21 cellular contexts compared by ENCODE assay signal in the genomic region with DNA sequence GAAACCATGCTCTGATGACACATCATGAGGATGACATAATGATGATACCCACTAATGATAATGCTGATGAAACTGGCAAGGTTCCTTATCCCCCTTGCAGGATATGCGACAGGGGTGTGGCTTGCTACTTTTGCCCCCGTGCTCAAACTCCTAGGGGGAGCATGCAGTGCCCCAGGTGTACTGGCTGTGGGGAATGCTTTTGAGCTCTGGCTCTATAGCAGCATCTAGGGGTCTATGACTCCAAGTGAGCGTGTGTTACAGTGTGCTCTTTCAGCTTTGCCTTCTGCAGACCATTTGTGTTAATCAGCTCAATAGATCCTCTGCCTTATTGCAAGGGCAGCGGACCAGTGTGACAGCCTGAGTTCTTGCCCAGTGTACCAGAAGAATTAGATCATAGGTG.
A peak's percentile ranks its signal among the peaks of the same experiment; 100 is the strongest.
DNase-seq lines count a peak whose midpoint lies in the region; ATAC-seq, FAIRE-seq and TF ChIP-seq lines count a peak whose summit lies in the region.
"Had no signal": no experiment of that assay in that cellular context is flagged by ENCODE, and none has a peak within 500 bp of the region (broad histone marks: within the 10 kb centered on the region; RNA-seq: fewer than 3 reads in every experiment).

No MANE protein-coding gene starts in this region.

- peak; percentile 26 for DNase-seq in GM23338 (ENCODE audit: low spot score)
- peak; percentile 8 for DNase-seq in RKO (ENCODE audit: low spot score)
- peak; percentile 9 for DNase-seq in iPS DF 19.7 (ENCODE audit: low read depth, low spot score)
- DNase-seq in neuronal stem cell (ENCODE audit: low spot score), result no peak
- DNase-seq in NCI-H1436 treated with DMSO at 0.1 percent for 48 hours (lab: John Stamatoyannopoulos, UW), result no peak
- no peak for DNase-seq in urothelium cell line (ENCODE audit: low spot score)
- DNase-seq: CD4-positive, CD25-positive, alpha-beta regulatory T cell; DMS153; HCEC 1CT; KBM-7; MV-4-11; NCI-H1105; NCI-H146; NCI-H1930; NCI-H2107; NCI-H446 treated with DMSO at 0.1 percent for 48 hours; NCI-H526 had no signal

- H3K27ac ChIP-seq in GM23338 (ENCODE audit: low read depth) (no peak overlapping the region), neuronal stem cell (replicated peaks; ENCODE audit: low read length) (no peak overlapping the region)
- H3K27ac ChIP-seq: BLaER1 had no signal

- H3K27me3 Mint-ChIP-seq in GM23338 (ENCODE audit: insufficient read depth, low read depth, poor library complexity), result peaks cover 7% of the 10 kb centered on the region
- H3K27me3 Mint-ChIP-seq: CD4-positive, CD25-positive, alpha-beta regulatory T cell had no signal

- H3K27ac Mint-ChIP-seq in GM23338, result no peak overlapping the region
- H3K27ac Mint-ChIP-seq: CD4-positive, CD25-positive, alpha-beta regulatory T cell had no signal

- peaks cover 9% of the 10 kb centered on the region; the same call in 1 of the 2 replicates for H3K9me2 ChIP-seq in GM23338 (ENCODE audit: insufficient read depth)

- H3K9ac ChIP-seq in neuronal stem cell (ENCODE audit: low read depth, low read length, poor library complexity), result no peak overlapping the region
- H3K9ac ChIP-seq: BLaER1 had no signal

- H3K9me3 Mint-ChIP-seq in GM23338, result peaks cover 17% of the 10 kb centered on the region

- peak; percentile 13 to 32; a peak in 2 of 4 replicates for TF ChIP-seq CTCF in GM23338 (conservative IDR thresholded peaks at IDR 0.05; ENCODE audit: low read depth in 2 of 2)

- no peaks in the 10 kb centered on the region for H3F3A ChIP-seq in GM23338 (replicated peaks; ENCODE audit: low read depth)

- no peaks in the 10 kb centered on the region for H3K4me1 Mint-ChIP-seq in GM23338
- H3K4me1 Mint-ChIP-seq: CD4-positive, CD25-positive, alpha-beta regulatory T cell had no signal

- H4K8ac ChIP-seq in neuronal stem cell (ENCODE audit: low read depth, low read length), result no peak overlapping the region

- no peak overlapping the region for H2BK120ac ChIP-seq in neuronal stem cell (ENCODE audit: low read depth, low read length)

- H3K9me3 ChIP-seq in neuronal stem cell (replicated peaks in 1 of 2; ENCODE audit: control insufficient read depth in 2 of 2, insufficient read depth in 1 of 2, low read depth in 1 of 2, low read length in 2 of 2), result no peaks in the 10 kb centered on the region

- no peak overlapping the region for H4K91ac ChIP-seq in neuronal stem cell (ENCODE audit: low read depth, low read length, poor library complexity)

- no peak overlapping the region for H3K23ac ChIP-seq in neuronal stem cell (ENCODE audit: low read depth, low read length, poor library complexity)

- no peak overlapping the region for H2AK5ac ChIP-seq in neuronal stem cell (ENCODE audit: low read depth, low read length)

- H3K4ac ChIP-seq in neuronal stem cell (ENCODE audit: low read length), result no peak overlapping the region

- no peak overlapping the region for H3K4me3 Mint-ChIP-seq in GM23338
- H3K4me3 Mint-ChIP-seq: CD4-positive, CD25-positive, alpha-beta regulatory T cell had no signal

- H3K36me3 Mint-ChIP-seq in GM23338 (ENCODE audit: low read depth), result peaks cover 5% of the 10 kb centered on the region; the same call in 2 of the 3 replicates
- H3K36me3 Mint-ChIP-seq: CD4-positive, CD25-positive, alpha-beta regulatory T cell had no signal

- no peak overlapping the region for H3K4me2 ChIP-seq in GM23338
- H3K4me2 ChIP-seq in neuronal stem cell (ENCODE audit: insufficient read depth, low read length, poor library complexity, severe bottlenecking), result no peak overlapping the region
- H3K4me2 ChIP-seq: BLaER1 had no signal

- no peak overlapping the region for H2BK15ac ChIP-seq in neuronal stem cell (ENCODE audit: low read length)

- H3K4me3 ChIP-seq in GM23338 (no peak overlapping the region), neuronal stem cell (ENCODE audit: low read length in 2 of 2) (no peak overlapping the region)
- H3K4me3 ChIP-seq: BLaER1 had no signal

- H2AFZ ChIP-seq in GM23338 (peak overlapping the region; percentile 61), neuronal stem cell (ENCODE audit: low read length) (peak overlapping the region; percentile 17)

- WGBS in neuronal stem cell (ENCODE audit: extremely low coverage in 2 of 2, insufficient read length in 2 of 2, insufficient replicate concordance in 1 of 2), 2 donors, result no CpG with 5 or more reads among the region's 4 CpGs

- H3K79me2 ChIP-seq in GM23338 (replicated peaks; ENCODE audit: insufficient read depth), result no peaks in the 10 kb centered on the region

- H4K20me1 ChIP-seq in GM23338 (replicated peaks; ENCODE audit: insufficient read depth), result no peaks in the 10 kb centered on the region
- H4K20me1 ChIP-seq: BLaER1 had no signal

- H3K14ac ChIP-seq in neuronal stem cell (ENCODE audit: low read length), result peak overlapping the region; percentile 67

- H3K18ac ChIP-seq in neuronal stem cell (ENCODE audit: low read length), result no peak overlapping the region

- H3K79me1 ChIP-seq in neuronal stem cell (ENCODE audit: low read depth, low read length), result peaks cover 2% of the 10 kb centered on the region

- no peaks in the 10 kb centered on the region for H3K36me3 ChIP-seq in GM23338 (ENCODE audit: insufficient read depth)
- H3K36me3 ChIP-seq in neuronal stem cell (replicated peaks in 1 of 2; ENCODE audit: control insufficient read depth in 2 of 2, insufficient read depth in 2 of 2, low read length in 2 of 2), result no peaks in the 10 kb centered on the region
- H3K36me3 ChIP-seq: BLaER1 had no signal

- H3K27me3 ChIP-seq in GM23338 (ENCODE audit: insufficient read depth), result no peaks in the 10 kb centered on the region
- no peaks in the 10 kb centered on the region for H3K27me3 ChIP-seq in neuronal stem cell (ENCODE audit: control insufficient read depth in 3 of 3, insufficient read depth in 3 of 3, low read depth in 1 of 3, low read length in 3 of 3)
- H3K27me3 ChIP-seq: BLaER1 had no signal

- H3K4me1 ChIP-seq in GM23338 (ENCODE audit: insufficient read depth) (0 out of 2 replicates have a peak, but pooled peaks cover 5% of the 10 kb centered on the region), neuronal stem cell (ENCODE audit: control insufficient read depth in 2 of 2, insufficient read depth in 1 of 2, low read depth in 1 of 2, low read length in 2 of 2) (no peaks in the 10 kb centered on the region)
- H3K4me1 ChIP-seq: BLaER1 had no signal

- ATAC-seq in GM23338, result peak; percentile 71
- no peak for ATAC-seq in GM19452 (IDR thresholded peaks at IDR 0.05; ENCODE audit: unreplicated experiment)
- ATAC-seq: SK-N-SH treated with all-trans-retinoic acid at 6 μM for 48 hours had no signal

- no peak overlapping the region for H2BK12ac ChIP-seq in neuronal stem cell (ENCODE audit: low read length)

- no peak for FAIRE-seq in urothelium cell line (lab: Jason Lieb, UNC)
- FAIRE-seq: RCC 7860 had no signal

- H2BK5ac ChIP-seq in neuronal stem cell (ENCODE audit: low read length), result no peak overlapping the region

TF ChIP-seq in GM23338, 12 proteins besides CTCF, POLR2A, EP300 and RAD21 (continues in another document):
- TF ChIP-seq POLR2AphosphoS5 (IDR thresholded peaks at IDR 0.05; ENCODE audit: low read depth), result no peak
- TF ChIP-seq, protein P1, sequence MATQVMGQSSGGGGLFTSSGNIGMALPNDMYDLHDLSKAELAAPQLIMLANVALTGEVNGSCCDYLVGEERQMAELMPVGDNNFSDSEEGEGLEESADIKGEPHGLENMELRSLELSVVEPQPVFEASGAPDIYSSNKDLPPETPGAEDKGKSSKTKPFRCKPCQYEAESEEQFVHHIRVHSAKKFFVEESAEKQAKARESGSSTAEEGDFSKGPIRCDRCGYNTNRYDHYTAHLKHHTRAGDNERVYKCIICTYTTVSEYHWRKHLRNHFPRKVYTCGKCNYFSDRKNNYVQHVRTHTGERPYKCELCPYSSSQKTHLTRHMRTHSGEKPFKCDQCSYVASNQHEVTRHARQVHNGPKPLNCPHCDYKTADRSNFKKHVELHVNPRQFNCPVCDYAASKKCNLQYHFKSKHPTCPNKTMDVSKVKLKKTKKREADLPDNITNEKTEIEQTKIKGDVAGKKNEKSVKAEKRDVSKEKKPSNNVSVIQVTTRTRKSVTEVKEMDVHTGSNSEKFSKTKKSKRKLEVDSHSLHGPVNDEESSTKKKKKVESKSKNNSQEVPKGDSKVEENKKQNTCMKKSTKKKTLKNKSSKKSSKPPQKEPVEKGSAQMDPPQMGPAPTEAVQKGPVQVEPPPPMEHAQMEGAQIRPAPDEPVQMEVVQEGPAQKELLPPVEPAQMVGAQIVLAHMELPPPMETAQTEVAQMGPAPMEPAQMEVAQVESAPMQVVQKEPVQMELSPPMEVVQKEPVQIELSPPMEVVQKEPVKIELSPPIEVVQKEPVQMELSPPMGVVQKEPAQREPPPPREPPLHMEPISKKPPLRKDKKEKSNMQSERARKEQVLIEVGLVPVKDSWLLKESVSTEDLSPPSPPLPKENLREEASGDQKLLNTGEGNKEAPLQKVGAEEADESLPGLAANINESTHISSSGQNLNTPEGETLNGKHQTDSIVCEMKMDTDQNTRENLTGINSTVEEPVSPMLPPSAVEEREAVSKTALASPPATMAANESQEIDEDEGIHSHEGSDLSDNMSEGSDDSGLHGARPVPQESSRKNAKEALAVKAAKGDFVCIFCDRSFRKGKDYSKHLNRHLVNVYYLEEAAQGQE (IDR thresholded peaks at IDR 0.05; ENCODE audit: unreplicated experiment), result no peak

Comparison
In these comparisons a context has a peak if more than half of its experiments do, and no peak if none do; other contexts are left out.
1. DNase-seq: peak in GM23338 (single experiment), RKO (single experiment) and iPS DF 19.7 (single experiment); none in neuronal stem cell (single experiment), NCI-H1436 treated with DMSO at 0.1 percent for 48 hours (single experiment) and urothelium cell line (single experiment).